In the genomic region with DNA sequence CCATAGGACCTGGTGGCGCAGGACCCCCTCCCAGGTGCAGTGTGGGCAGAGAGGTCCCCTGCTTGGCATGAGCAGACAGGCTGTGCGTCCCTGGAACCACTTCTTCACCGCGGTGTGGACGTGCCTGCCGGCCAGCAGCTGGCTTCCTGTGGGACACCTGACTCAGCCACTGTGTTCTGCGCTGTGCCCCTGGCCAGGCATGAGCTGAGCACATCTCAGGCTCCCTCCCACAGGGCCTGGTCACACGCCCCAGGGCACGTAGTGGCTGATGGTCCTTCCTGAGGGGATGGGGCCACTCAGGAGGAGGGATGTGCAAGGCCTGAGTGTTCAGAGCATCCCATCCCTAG, we compare ENCODE assay signal across 13 cellular contexts. TPM values are rescaled to one million over a fixed set of nuclear protein-coding genes. Genes with fewer than 3 reads are reported as not detected.
DNase-seq lines count a peak whose midpoint lies in the region; ATAC-seq, FAIRE-seq and TF ChIP-seq lines count a peak whose summit lies in the region.
"Had no signal": no experiment of that assay in that cellular context is flagged by ENCODE, and none has a peak within 500 bp of the region (broad histone marks: within the 10 kb centered on the region; RNA-seq: fewer than 3 reads in every experiment).

No MANE protein-coding gene starts in this region.

- ATAC-seq in gastroesophageal sphincter (no peak), pancreas (no peak), GM21360 (IDR thresholded peaks at IDR 0.05; ENCODE audit: unreplicated experiment) (no peak)
- ATAC-seq: stimulated activated naive CD8-positive, alpha-beta T cell treated with anti-CD3 and anti-CD28 coated beads, Interleukin-15, Interleukin-2, amounts not matched to agents 100 U/mL and 50 U/mL, for 24 hours had no signal

- no peaks in the 10 kb centered on the region for H3K36me3 ChIP-seq in ACC112 (ENCODE audit: insufficient read depth, low read length)
- peaks cover 43% of the 10 kb centered on the region for H3K36me3 ChIP-seq in SJSA1
- peaks cover 0 to 50% of the 10 kb centered on the region in 2 donors for H3K36me3 ChIP-seq in gastroesophageal sphincter
- peaks cover 0 to 11% (median 5%) of the 10 kb centered on the region in 3 donors for H3K36me3 ChIP-seq in pancreas

- H3K27ac ChIP-seq in ACC112 (ENCODE audit: low read depth, low read length), result peak overlapping the region; percentile 91
- H3K27ac ChIP-seq in SJSA1, result peak overlapping the region; percentile 87
- peak overlapping the region in 3 of 4 donors; percentile 90 to 94 (median 93) for H3K27ac ChIP-seq in gastroesophageal sphincter
- peak overlapping the region; percentile 14 to 97 (median 74) for H3K27ac ChIP-seq in pancreas
- H3K27ac ChIP-seq: SK-N-MC had no signal

- H3K4me1 ChIP-seq in ACC112 (ENCODE audit: control insufficient read depth, insufficient read depth, low read length, unreplicated experiment) (peaks cover 53% of the 10 kb centered on the region), SJSA1 (replicated peaks) (peaks cover 97% of the 10 kb centered on the region), gastroesophageal sphincter (peaks cover 0 to 96% (median 68%) of the 10 kb centered on the region in 3 donors), pancreas (peaks cover 34 to 53% (median 40%) of the 10 kb centered on the region in 3 donors)

- H2AFZ ChIP-seq in ACC112 (ENCODE audit: low read length, unreplicated experiment), result no peak overlapping the region

- H3K4me3 ChIP-seq in ACC112 (ENCODE audit: low read depth, low read length) (no peak overlapping the region), SJSA1 (no peak overlapping the region), gastroesophageal sphincter (peak overlapping the region in 1 of 2 donors; percentile 1), pancreas (no peak overlapping the region)
- H3K4me3 ChIP-seq: SK-N-MC had no signal

- no peak for TF ChIP-seq EP300 in gastroesophageal sphincter (IDR thresholded peaks at IDR 0.05)

- WGBS in gastroesophageal sphincter (ENCODE audit: low coverage in 1 of 2), 2 donors, result no CpG with 5 or more reads among the region's 9 CpGs
- WGBS in pancreas, 2 donors, result 92 to 93% methylated on average over 9 of the region's 9 CpGs

- peak; percentile 37 to 66 for DNase-seq in SJSA1 (ENCODE audit: low read depth in 1 of 2, low spot score in 2 of 2)
- peak in 3 of 6 donors; percentile 33 to 47 (median 34) for DNase-seq in pancreas
- DNase-seq in NCI-H2171 treated with DMSO at 0.1 percent for 48 hours (lab: John Stamatoyannopoulos, UW), result no peak
- DNase-seq in activated naive CD4-positive, alpha-beta T cell treated with anti-CD3 and anti-CD28 coated beads, Interleukin-2, amount 50 U/mL, for 16 hours, result no peak
- no peak for DNase-seq in SW 1271 (lab: John Stamatoyannopoulos, UW)
- DNase-seq: NCI-H2107; stimulated activated CD4-positive, alpha-beta T cell treated with anti-CD3 and anti-CD28 coated beads, Interleukin-12 subunit alpha, Interleukin-12 subunit beta, amount 100 ng/mL, for 4 hours; stimulated activated naive CD8-positive, alpha-beta T cell treated with anti-CD3 and anti-CD28 coated beads, Interleukin-15, Interleukin-2, amounts not matched to agents 100 U/mL and 50 U/mL, for 24 hours had no signal

- FAIRE-seq in pancreas (lab: Jason Lieb, UNC), result no peak
- FAIRE-seq: bronchial epithelial cell had no signal

- H3K27me3 ChIP-seq in ACC112 (ENCODE audit: insufficient read depth, low read length), result no peaks in the 10 kb centered on the region
- H3K27me3 ChIP-seq in SJSA1 (replicated peaks), result no peaks in the 10 kb centered on the region
- H3K27me3 ChIP-seq in gastroesophageal sphincter, result no peaks in the 10 kb centered on the region
- H3K27me3 ChIP-seq in pancreas, result no peaks in the 10 kb centered on the region

- TF ChIP-seq CTCF in gastroesophageal sphincter (IDR thresholded peaks at IDR 0.05) (no peak), pancreas (IDR thresholded peaks at IDR 0.05) (no peak)

- no peaks in the 10 kb centered on the region for H3K9me3 ChIP-seq in SJSA1 (replicated peaks)
- H3K9me3 ChIP-seq in gastroesophageal sphincter, result no peaks in the 10 kb centered on the region
- no peaks in the 10 kb centered on the region for H3K9me3 ChIP-seq in pancreas

- TF ChIP-seq POLR2A in gastroesophageal sphincter (IDR thresholded peaks at IDR 0.05), result no peak

- peaks cover 6% of the 10 kb centered on the region for H3K79me2 ChIP-seq in ACC112 (ENCODE audit: control insufficient read depth, insufficient read depth, low read length, unreplicated experiment)

- intact Hi-C loops in pancreas (cut with DNase I), result no loop called here

RNA-seq across cellular contexts. Expression of gene DEPP1, which starts 3.5 kb away (rescaled TPM):
- total RNA-seq in SJSA1 (2014; rRNA removed; shearing (Covaris generic)), result 4.9 and 6.8 TPM in 2 replicates
- total RNA-seq in gastroesophageal sphincter (100 to 1,000 TPM in 2 of 4 donors, 10 to 100 TPM in 2; 48.3 to 428 (median 103) TPM), pancreas (100 to 1,000 TPM in 4 of 6 donors, 10 to 100 TPM in 2; 68.9 to 222 (median 150) TPM)
- 100 to 1,000 TPM; 217 to 270 TPM for polyA plus RNA-seq in pancreas

RNA-seq across cellular contexts. Expression of gene ZNF22, which starts 18.6 kb away (rescaled TPM):
- total RNA-seq in SJSA1 (2014; rRNA removed; shearing (Covaris generic)), result 59.6 and 88.5 TPM in 2 replicates
- total RNA-seq in gastroesophageal sphincter (10 to 100 TPM; 19.2 to 35.6 (median 27.1) TPM), pancreas (10 to 100 TPM; 12.9 to 21.8 (median 20.0) TPM)
- polyA plus RNA-seq in pancreas, result 10 to 100 TPM; 12.6 to 18.9 TPM

RNA-seq across cellular contexts. Expression of gene RASSF4, which starts 22.5 kb away (rescaled TPM):
- 9.2 and 19.7 TPM in 2 replicates for total RNA-seq in SJSA1 (2014; rRNA removed; shearing (Covaris generic))
- total RNA-seq in gastroesophageal sphincter (10 to 100 TPM; 23.5 to 57.7 (median 31.6) TPM), pancreas (10 to 100 TPM; 13.9 to 76.8 (median 35.7) TPM)
- 100 to 1,000 TPM in 1 of 2 donors, 10 to 100 TPM in 1; 85.1 to 100 TPM for polyA plus RNA-seq in pancreas

Comparison
In these comparisons a context has a peak if more than half of its experiments do, and no peak if none do; other contexts are left out.
1. DNase-seq: peak in SJSA1 (2 of 2); none in NCI-H2171 treated with DMSO at 0.1 percent for 48 hours (single experiment), activated naive CD4-positive, alpha-beta T cell treated with anti-CD3 and anti-CD28 coated beads, Interleukin-2, amount 50 U/mL, for 16 hours (single experiment) and SW 1271 (0 of 2).
2. Peak in every context shown above with its lines, with median percentiles within 50 percentile points of each other: H3K27ac ChIP-seq.